In genomic region chr11:19328586-19329311, GRCh38 we compare ENCODE assay signal across 25 cellular contexts.
DNase-seq lines count a peak whose midpoint lies in the region; ATAC-seq, FAIRE-seq and TF ChIP-seq lines count a peak whose summit lies in the region.
"Had no signal": no experiment of that assay in that cellular context is flagged by ENCODE, and none has a peak within 500 bp of the region (broad histone marks: within the 10 kb centered on the region; RNA-seq: fewer than 3 reads in every experiment).

No MANE protein-coding gene starts in this region.

- DNase-seq in GM12891 (ENCODE audit: insufficient read length, low spot score) (no peak), NB4 (ENCODE audit: low read depth) (peak; percentile 34), left kidney (ENCODE audit: low read depth, low spot score) (peak; percentile 27), NCI-H774 (lab: John Stamatoyannopoulos, UW) (no peak), PC-9 (no peak), HEK293T (ENCODE audit: extremely low spot score) (no peak)
- DNase-seq: AML-193; Caco-2; CD8-positive, alpha-beta T cell; DMS53; KBM-7; NCI-H1092; NCI-H1417 treated with DMSO at 0.1 percent for 48 hours; NCI-H1694 treated with DMSO at 0.1 percent for 48 hours; NCI-H2081; NCI-H446; NCI-H524 treated with DMSO at 0.1 percent for 48 hours; Peyer's patch; SHP77 treated with DMSO at 0.1 percent for 48 hours had no signal

- TF ChIP-seq POLR2A in GM12891 (IDR thresholded peaks at IDR 0.05; ENCODE audit: low read depth, low read length) (no peak), NB4 (IDR thresholded peaks at IDR 0.05; ENCODE audit: extremely low read depth, insufficient read length) (no peak)

- no TSS peak for BruUV-seq in PC-9 (replicated peaks; lab: Mats Ljungman, UMichigan)

- H3K27ac ChIP-seq in BLaER1: peak overlapping the region; percentile 4; the same call in 1 of the 2 replicates
- no peak overlapping the region for H3K27ac ChIP-seq in PC-9
- H3K27ac ChIP-seq: A549, C4-2B, Peyer's patch, SK-N-MC had no signal

- H3K36me3 ChIP-seq in BLaER1: no peaks in the 10 kb centered on the region
- no peaks in the 10 kb centered on the region for H3K36me3 ChIP-seq in PC-9 (ENCODE audit: low read depth)
- H3K36me3 ChIP-seq: Peyer's patch had no signal

- no peaks in the 10 kb centered on the region for H4K20me1 ChIP-seq in BLaER1
- H4K20me1 ChIP-seq in PC-9 (ENCODE audit: insufficient read depth): no peaks in the 10 kb centered on the region

- peak overlapping the region; percentile 86 for H3K4me2 ChIP-seq in BLaER1
- H3K4me2 ChIP-seq in PC-9: no peak overlapping the region
- H3K4me2 ChIP-seq: A549 had no signal

- peak; percentile 9 for FAIRE-seq in GM12891 (lab: Jason Lieb, UNC)
- FAIRE-seq: A549, H54 had no signal

- intact Hi-C loops in PC-9 (cut with micrococcal nuclease; ENCODE audit: unreplicated experiment): loop anchor here (10.0 kb wide), 1 partner anchor 576 kb away; no protein-coding TSS in a partner anchor

- no peaks in the 10 kb centered on the region for H3F3A ChIP-seq in PC-9 (ENCODE audit: insufficient read depth, low read depth)

- CTCF ChIA-PET in PC-9 (lab: Charles Lee) (no interaction called here), HEK293T (lab: Yijun Ruan, JAX) (interaction anchor here (0.6 kb wide), 1 partner anchor 95 kb away, joined by 3 read pairs; no protein-coding TSS in a partner anchor)

- no peak for TF ChIP-seq CTCF in NB4 (IDR thresholded peaks at IDR 0.05; ENCODE audit: low read depth, low read length)
- TF ChIP-seq CTCF in PC-9 (conservative IDR thresholded peaks at IDR 0.05): no peak

- H3K4me1 ChIP-seq in BLaER1: peaks cover 65% of the 10 kb centered on the region
- H3K4me1 ChIP-seq in PC-9 (replicated peaks; ENCODE audit: insufficient read depth): 0 out of 2 replicates have a peak, but pooled peaks cover 10% of the 10 kb centered on the region
- H3K4me1 ChIP-seq: A549, Caco-2, Peyer's patch had no signal

- H3K9me3 ChIP-seq in BLaER1 (no peaks in the 10 kb centered on the region), PC-9 (ENCODE audit: insufficient read depth, low read depth) (no peaks in the 10 kb centered on the region)
- H3K9me3 ChIP-seq: A549, Caco-2, Peyer's patch had no signal

- ATAC-seq in GM18517 (IDR thresholded peaks at IDR 0.05; ENCODE audit: unreplicated experiment): no peak
- ATAC-seq: A549; CD8-positive, alpha-beta T cell had no signal

- peak overlapping the region; percentile 25; the same call in 1 of the 2 replicates for H3K9ac ChIP-seq in BLaER1

- POLR2A ChIA-PET in PC-9 (lab: Charles Lee; ENCODE audit: unreplicated experiment): no interaction called here
- POLR2A ChIA-PET in HEK293T (lab: Yijun Ruan, JAX): no interaction called here

- H3K27me3 ChIP-seq in BLaER1: no peaks in the 10 kb centered on the region
- H3K27me3 ChIP-seq in PC-9 (ENCODE audit: insufficient read depth, low read depth): no peaks in the 10 kb centered on the region
- H3K27me3 ChIP-seq: Peyer's patch had no signal

- H2AFZ ChIP-seq in PC-9: no peak overlapping the region

- H3K4me3 ChIP-seq in BLaER1 (no peak overlapping the region), NB4 (ENCODE audit: low read depth, low read length) (no peak overlapping the region), PC-9 (no peak overlapping the region)
- H3K4me3 ChIP-seq: A549, Peyer's patch, SK-N-MC had no signal

- no peaks in the 10 kb centered on the region for H3K79me2 ChIP-seq in PC-9 (ENCODE audit: low read depth)

- no peaks in the 10 kb centered on the region for H3K9me2 ChIP-seq in PC-9 (ENCODE audit: insufficient read depth)

TF ChIP-seq in GM12891, 5 proteins besides CTCF, POLR2A, EP300 and RAD21:
- no peak for TF ChIP-seq PAX5 (IDR thresholded peaks at IDR 0.05; ENCODE audit: insufficient read depth, low read length, severe bottlenecking)
- no peak for TF ChIP-seq POU2F2 (IDR thresholded peaks at IDR 0.05; ENCODE audit: low read depth, low read length)
- no peak for TF ChIP-seq TAF1 (IDR thresholded peaks at IDR 0.05; ENCODE audit: low read depth, low read length)
- no peak for TF ChIP-seq SPI1 (IDR thresholded peaks at IDR 0.05; ENCODE audit: low read depth, low read length)
- TF ChIP-seq POLR2AphosphoS5 (IDR thresholded peaks at IDR 0.05; ENCODE audit: low read depth, low read length): no peak

TF ChIP-seq in HEK293T, 16 proteins besides CTCF, POLR2A, EP300 and RAD21:
- no peak for TF ChIP-seq FOXM1 (IDR thresholded peaks at IDR 0.05; ENCODE audit: borderline replicate concordance)
- TF ChIP-seq CTBP1 (IDR thresholded peaks at IDR 0.05; ENCODE audit: borderline replicate concordance): no peak
- no peak for TF ChIP-seq FOXK2 (IDR thresholded peaks at IDR 0.05)

Comparison
In these comparisons a context has a peak if more than half of its experiments do, and no peak if none do; other contexts are left out.
1. DNase-seq: peak in NB4 (single experiment) and left kidney (single experiment); none in GM12891 (single experiment), NCI-H774 (single experiment), PC-9 (0 of 2) and HEK293T (single experiment).